Comparison of ENCODE assay signal across 8 cellular contexts in genomic region chr19:52897149-52897935, GRCh38. TPM values are rescaled to one million over a fixed set of nuclear protein-coding genes. Genes with fewer than 3 reads are reported as not detected.
A peak's percentile ranks its signal among the peaks of the same experiment; 100 is the strongest.
DNase-seq lines count a peak whose midpoint lies in the region; ATAC-seq, FAIRE-seq and TF ChIP-seq lines count a peak whose summit lies in the region.

Gene ZNF320 (minus strand): TSS chr19:52897635. CDS start chr19:52890255, 7,380 bp downstream.

- TF ChIP-seq CTCF in DND-41 (IDR thresholded peaks at IDR 0.05; ENCODE audit: borderline replicate concordance, extremely low read depth, low read length, poor library complexity, severe bottlenecking): no peak
- no peak for TF ChIP-seq CTCF in LNCaP clone FGC (IDR thresholded peaks at IDR 0.05; ENCODE audit: control insufficient read depth, extremely low read depth, insufficient read depth)
- TF ChIP-seq CTCF in adrenal gland (IDR thresholded peaks at IDR 0.05): peak in 1 of 6 experiments; percentile 4
- no peak for TF ChIP-seq CTCF in left ventricle myocardium inferior (IDR thresholded peaks at IDR 0.05; ENCODE audit: borderline replicate concordance)
- no peak for TF ChIP-seq CTCF in psoas muscle (IDR thresholded peaks at IDR 0.05)

- peak within 1 kb of the TSS; percentile 86 for H3K4me2 ChIP-seq in DND-41 (ENCODE audit: insufficient read depth, low read length)

- H3K79me2 ChIP-seq in DND-41 (ENCODE audit: insufficient read depth, low read length): peaks cover 46% of the 10 kb centered on the region

- H3K9me3 ChIP-seq in DND-41 (ENCODE audit: insufficient read depth, low read length, severe bottlenecking): no peaks in the 10 kb centered on the region
- H3K9me3 ChIP-seq in adrenal gland (replicated peaks in 1 of 3): no peaks in the 10 kb centered on the region
- no peaks in the 10 kb centered on the region for H3K9me3 ChIP-seq in left ventricle myocardium inferior (replicated peaks)
- H3K9me3 ChIP-seq in psoas muscle: peaks cover 6% of the 10 kb centered on the region

- H3K27me3 ChIP-seq in DND-41 (ENCODE audit: insufficient read depth, low read length, poor library complexity) (no peaks in the 10 kb centered on the region), adrenal gland (no peaks in the 10 kb centered on the region), left ventricle myocardium inferior (ENCODE audit: low read depth) (no peaks in the 10 kb centered on the region), psoas muscle (ENCODE audit: insufficient read depth in 3 of 3, low read length in 2 of 3) (no peaks in the 10 kb centered on the region)

- H3K9ac ChIP-seq in DND-41 (ENCODE audit: low read depth, low read length): peak within 1 kb of the TSS; percentile 77

- TF ChIP-seq POLR2A in adrenal gland (IDR thresholded peaks at IDR 0.05): peak; percentile 59 to 88

- ATAC-seq in DND-41 (ENCODE audit: insufficient read depth, low read depth) (peak; percentile 99), GM21825 (IDR thresholded peaks at IDR 0.05; ENCODE audit: unreplicated experiment) (peak; percentile 96), psoas muscle (peak; percentile 100)

- peaks cover 29% of the 10 kb centered on the region for H3K4me1 ChIP-seq in DND-41 (ENCODE audit: insufficient read depth, low read length)
- H3K4me1 ChIP-seq in adrenal gland (replicated peaks in 1 of 2): peaks cover 5 to 10% of the 10 kb centered on the region in 2 donors
- H3K4me1 ChIP-seq in left ventricle myocardium inferior: peaks cover 23% of the 10 kb centered on the region
- peaks cover 5% of the 10 kb centered on the region for H3K4me1 ChIP-seq in psoas muscle

- H4K20me1 ChIP-seq in DND-41 (ENCODE audit: insufficient read depth, low read length): peaks cover 6% of the 10 kb centered on the region; the same call in 1 of the 2 replicates

- DNase-seq in DND-41 (peak; percentile 98), LNCaP clone FGC (ENCODE audit: low read depth) (peak; percentile 80), SW480 (ENCODE audit: low spot score) (peak; percentile 77), adrenal gland (peak; percentile 96 to 98 (median 97)), left ventricle myocardium inferior (peak; percentile 97), psoas muscle (peak; percentile 97), urothelium cell line (ENCODE audit: low spot score) (peak; percentile 97)

- H3K27ac ChIP-seq in DND-41 (ENCODE audit: low read length) (peak within 1 kb of the TSS; percentile 93), adrenal gland (peak within 1 kb of the TSS; percentile 70 to 94 (median 91)), left ventricle myocardium inferior (replicated peaks) (peak within 1 kb of the TSS; percentile 95), psoas muscle (peak within 1 kb of the TSS; percentile 86)

- intact Hi-C loops in adrenal gland (cut with DNase I) (no loop called here), left ventricle myocardium inferior (cut with micrococcal nuclease) (no loop called here), psoas muscle (cut with DNase I) (no loop called here)

- 0 to 2% (median 1%) methylated on average over 31 to 56 of the region's 56 CpGs for WGBS in adrenal gland, 4 donors
- 0 to 2% (median 1%) methylated on average over 56 of the region's 56 CpGs for WGBS in psoas muscle, 3 donors

- peak; percentile 89 for FAIRE-seq in urothelium cell line (lab: Jason Lieb, UNC)

- H3K36me3 ChIP-seq in DND-41 (ENCODE audit: insufficient read depth, low read length): peaks cover 17% of the 10 kb centered on the region
- H3K36me3 ChIP-seq in adrenal gland (replicated peaks in 1 of 2): peaks cover 0 to 3% of the 10 kb centered on the region in 2 donors
- H3K36me3 ChIP-seq in left ventricle myocardium inferior: peaks cover 8% of the 10 kb centered on the region
- H3K36me3 ChIP-seq in psoas muscle (ENCODE audit: insufficient read depth in 1 of 2, low read depth in 1 of 2): peaks cover 0 to 16% of the 10 kb centered on the region in 2 donors

- H3K4me3 ChIP-seq in DND-41 (ENCODE audit: low read depth in 1 of 2, low read length in 2 of 2): peak within 1 kb of the TSS; percentile 70 to 75
- H3K4me3 ChIP-seq in LNCaP clone FGC (ENCODE audit: low read depth, low read length): peak within 1 kb of the TSS; percentile 84
- H3K4me3 ChIP-seq in adrenal gland: peak within 1 kb of the TSS; percentile 13 to 77 (median 70)
- peak within 1 kb of the TSS; percentile 84 for H3K4me3 ChIP-seq in left ventricle myocardium inferior
- H3K4me3 ChIP-seq in psoas muscle: peak within 1 kb of the TSS; percentile 78

- H2AFZ ChIP-seq in DND-41 (ENCODE audit: low read depth, low read length): peak within 1 kb of the TSS; percentile 94

RNA-seq across cellular contexts. Expression of gene ZNF320, which starts in this region (rescaled TPM):
- total RNA-seq in adrenal gland (10 to 100 TPM in 5 of 8 donors, 1 to 10 TPM in 3; 6.5 to 21.3 (median 12.5) TPM), left ventricle myocardium inferior (11.1 TPM), psoas muscle (1 to 10 TPM; 2.1 to 8.8 (median 6.8) TPM)
- polyA plus RNA-seq in adrenal gland (10 to 100 TPM in 1 of 3 donors, 1 to 10 TPM in 2; 4.0 to 11.6 (median 8.1) TPM), psoas muscle (1 to 10 TPM; 3.7 to 8.2 (median 3.7) TPM)

Comparison
In these comparisons a context has a peak if more than half of its experiments do, and no peak if none do; other contexts are left out.
1. Peak in every context shown above with its lines: DNase-seq, ATAC-seq, H3K4me3 ChIP-seq and H3K27ac ChIP-seq.